Comparison of ENCODE assay signal across 25 cellular contexts in genomic region chr16:4452674-4453073, GRCh38. TPM values are rescaled to one million over a fixed set of nuclear protein-coding genes. Genes with fewer than 3 reads are reported as not detected.
DNase-seq lines count a peak whose midpoint lies in the region; ATAC-seq and TF ChIP-seq lines count a peak whose summit lies in the region.
"Had no signal": no experiment of that assay in that cellular context is flagged by ENCODE, and none has a peak within 500 bp of the region (broad histone marks: within the 10 kb centered on the region; RNA-seq: fewer than 3 reads in every experiment).

No MANE protein-coding gene starts in this region.

- no peaks in the 10 kb centered on the region for H3K9me3 ChIP-seq in psoas muscle
- H3K9me3 ChIP-seq: MG63 had no signal

- peak overlapping the region; percentile 2 for H3K27ac Mint-ChIP-seq in activated naive CD8-positive, alpha-beta T cell treated with anti-CD3 and anti-CD28 coated beads, Interleukin-2, amount 10 ng/mL, durations not matched to agents 7 days and 5 days
- H3K27ac Mint-ChIP-seq in activated naive CD8-positive, alpha-beta T cell treated with anti-CD3 and anti-CD28 coated beads for 36 hours = no peak overlapping the region
- peak overlapping the region; percentile 55 for H3K27ac Mint-ChIP-seq in activated T-helper 17 cell treated with anti-CD3 and anti-CD28 coated beads, Interleukin-2, amount 50 U/mL, for 72 hours

- POLR2A ChIA-PET in activated naive CD8-positive, alpha-beta T cell treated with anti-CD3 and anti-CD28 coated beads, Interleukin-2, amount 10 ng/mL, durations not matched to agents 7 days and 5 days (lab: Charles Lee) = no interaction called here

- TF ChIP-seq CTCF in psoas muscle (IDR thresholded peaks at IDR 0.05) = no peak

- H3K27ac ChIP-seq in psoas muscle = no peak overlapping the region
- H3K27ac ChIP-seq: HL-60 had no signal

- intact Hi-C loops in psoas muscle (cut with DNase I) = no loop called here

- no peaks in the 10 kb centered on the region for H3K4me1 Mint-ChIP-seq in activated naive CD8-positive, alpha-beta T cell treated with anti-CD3 and anti-CD28 coated beads, Interleukin-2, amount 10 ng/mL, durations not matched to agents 7 days and 5 days
- no peaks in the 10 kb centered on the region for H3K4me1 Mint-ChIP-seq in activated naive CD8-positive, alpha-beta T cell treated with anti-CD3 and anti-CD28 coated beads for 36 hours
- peaks cover 5% of the 10 kb centered on the region for H3K4me1 Mint-ChIP-seq in activated T-helper 17 cell treated with anti-CD3 and anti-CD28 coated beads, Interleukin-2, amount 50 U/mL, for 72 hours
- H3K4me1 Mint-ChIP-seq: CD4-positive, CD25-positive, alpha-beta regulatory T cell had no signal

- H3K4me1 ChIP-seq in psoas muscle = no peaks in the 10 kb centered on the region

- no peak for ATAC-seq in activated naive CD8-positive, alpha-beta T cell treated with anti-CD3 and anti-CD28 coated beads, Interleukin-2, amount 10 ng/mL, durations not matched to agents 7 days and 5 days (ENCODE audit: low read depth)
- ATAC-seq in activated T-helper 17 cell treated with anti-CD3 and anti-CD28 coated beads, Interleukin-2, amount 50 U/mL, for 72 hours (replicated peaks) = no peak
- peak; percentile 22 to 67 (median 54) for ATAC-seq in psoas muscle
- ATAC-seq: HCT116, HepG2, K562, Panc1, SK-N-SH treated with all-trans-retinoic acid at 6 μM for 48 hours had no signal

- no peak overlapping the region for H3K4me3 ChIP-seq in psoas muscle
- H3K4me3 ChIP-seq: K562, MG63 had no signal

- no peaks in the 10 kb centered on the region for H3K27me3 ChIP-seq in psoas muscle (ENCODE audit: insufficient read depth in 3 of 3, low read length in 2 of 3)
- H3K27me3 ChIP-seq: MG63 had no signal

- H3K27me3 Mint-ChIP-seq in activated naive CD8-positive, alpha-beta T cell treated with anti-CD3 and anti-CD28 coated beads, Interleukin-2, amount 10 ng/mL, durations not matched to agents 7 days and 5 days = no peaks in the 10 kb centered on the region
- no peaks in the 10 kb centered on the region for H3K27me3 Mint-ChIP-seq in activated naive CD8-positive, alpha-beta T cell treated with anti-CD3 and anti-CD28 coated beads for 36 hours
- no peaks in the 10 kb centered on the region for H3K27me3 Mint-ChIP-seq in activated T-helper 17 cell treated with anti-CD3 and anti-CD28 coated beads, Interleukin-2, amount 50 U/mL, for 72 hours
- H3K27me3 Mint-ChIP-seq: CD4-positive, CD25-positive, alpha-beta regulatory T cell had no signal

- H3K9me3 Mint-ChIP-seq in activated naive CD8-positive, alpha-beta T cell treated with anti-CD3 and anti-CD28 coated beads, Interleukin-2, amount 10 ng/mL, durations not matched to agents 7 days and 5 days = no peaks in the 10 kb centered on the region
- no peaks in the 10 kb centered on the region for H3K9me3 Mint-ChIP-seq in activated naive CD8-positive, alpha-beta T cell treated with anti-CD3 and anti-CD28 coated beads for 36 hours
- H3K9me3 Mint-ChIP-seq in activated T-helper 17 cell treated with anti-CD3 and anti-CD28 coated beads, Interleukin-2, amount 50 U/mL, for 72 hours = no peaks in the 10 kb centered on the region
- H3K9me3 Mint-ChIP-seq: CD4-positive, CD25-positive, alpha-beta regulatory T cell had no signal

- DNase-seq in activated naive CD8-positive, alpha-beta T cell treated with anti-CD3 and anti-CD28 coated beads, Interleukin-2, amount 10 ng/mL, durations not matched to agents 7 days and 5 days = no peak
- no peak for DNase-seq in activated naive CD8-positive, alpha-beta T cell treated with anti-CD3 and anti-CD28 coated beads for 36 hours
- DNase-seq in psoas muscle (no peak), NCI-H1930 (lab: John Stamatoyannopoulos, UW) (no peak), T-helper 1 cell (no peak), glomerular visceral epithelial cell (ENCODE audit: extremely low spot score) (no peak)
- DNase-seq: CD4-positive, CD25-positive, alpha-beta regulatory T cell; COR-L47; DMS 273 treated with DMSO at 0.1 percent for 48 hours; GDM1; MG63; NCI-H1417 treated with DMSO at 0.1 percent for 48 hours; NCI-H187; NCI-H2107; NCI-H2227 treated with DMSO at 0.1 percent for 48 hours; NCI-H510A treated with DMSO at 0.1 percent for 48 hours; NCI-H748 treated with DMSO at 0.1 percent for 48 hours; NK-92 treated with Interleukin-12 subunit alpha and Interleukin-12 subunit beta, amount 100 ng/mL, for 24 hours had no signal

- H3K4me3 Mint-ChIP-seq in activated naive CD8-positive, alpha-beta T cell treated with anti-CD3 and anti-CD28 coated beads, Interleukin-2, amount 10 ng/mL, durations not matched to agents 7 days and 5 days = no peak overlapping the region
- no peak overlapping the region for H3K4me3 Mint-ChIP-seq in activated naive CD8-positive, alpha-beta T cell treated with anti-CD3 and anti-CD28 coated beads for 36 hours
- H3K4me3 Mint-ChIP-seq in activated T-helper 17 cell treated with anti-CD3 and anti-CD28 coated beads, Interleukin-2, amount 50 U/mL, for 72 hours = no peak overlapping the region
- H3K4me3 Mint-ChIP-seq: CD4-positive, CD25-positive, alpha-beta regulatory T cell had no signal

- WGBS in psoas muscle, 3 donors = 96 to 99% (median 97%) methylated on average over 5 of the region's 5 CpGs

- peaks cover 13 to 97% of the 10 kb centered on the region in 2 donors for H3K36me3 ChIP-seq in psoas muscle (ENCODE audit: insufficient read depth in 1 of 2, low read depth in 1 of 2)

- peaks cover 4% of the 10 kb centered on the region for H3K36me3 Mint-ChIP-seq in activated naive CD8-positive, alpha-beta T cell treated with anti-CD3 and anti-CD28 coated beads, Interleukin-2, amount 10 ng/mL, durations not matched to agents 7 days and 5 days
- H3K36me3 Mint-ChIP-seq in activated naive CD8-positive, alpha-beta T cell treated with anti-CD3 and anti-CD28 coated beads for 36 hours = peaks cover 17% of the 10 kb centered on the region
- peaks cover 96% of the 10 kb centered on the region for H3K36me3 Mint-ChIP-seq in activated T-helper 17 cell treated with anti-CD3 and anti-CD28 coated beads, Interleukin-2, amount 50 U/mL, for 72 hours (ENCODE audit: low read depth)

RNA-seq across cellular contexts. Expression of gene NMRAL1, which starts 21.8 kb away (rescaled TPM):
- 10 to 100 TPM; 64.5 to 64.6 TPM for total RNA-seq in activated naive CD8-positive, alpha-beta T cell treated with anti-CD3 and anti-CD28 coated beads, Interleukin-2, amount 10 ng/mL, durations not matched to agents 7 days and 5 days
- 10 to 100 TPM; 62.5 to 64.4 TPM for total RNA-seq in activated naive CD8-positive, alpha-beta T cell treated with anti-CD3 and anti-CD28 coated beads for 36 hours
- total RNA-seq in activated T-helper 17 cell treated with anti-CD3 and anti-CD28 coated beads, Interleukin-2, amount 50 U/mL, for 72 hours = 10 to 100 TPM; 56.5 to 63.2 TPM
- total RNA-seq in psoas muscle = 1 to 10 TPM; 2.5 to 5.5 (median 3.9) TPM
- 1 to 10 TPM; 4.0 to 5.1 (median 4.2) TPM for polyA plus RNA-seq in psoas muscle

RNA-seq across cellular contexts. Expression of gene HMOX2, which starts 23.5 kb away (rescaled TPM):
- 10 to 100 TPM; 84.5 to 86.9 TPM for total RNA-seq in activated naive CD8-positive, alpha-beta T cell treated with anti-CD3 and anti-CD28 coated beads, Interleukin-2, amount 10 ng/mL, durations not matched to agents 7 days and 5 days
- total RNA-seq in activated naive CD8-positive, alpha-beta T cell treated with anti-CD3 and anti-CD28 coated beads for 36 hours = 10 to 100 TPM; 84.4 to 88.4 TPM
- total RNA-seq in activated T-helper 17 cell treated with anti-CD3 and anti-CD28 coated beads, Interleukin-2, amount 50 U/mL, for 72 hours = 10 to 100 TPM; 60.0 to 92.1 TPM
- total RNA-seq in psoas muscle = 10 to 100 TPM; 20.8 to 26.6 (median 22.6) TPM
- 10 to 100 TPM; 22.2 to 49.0 (median 23.8) TPM for polyA plus RNA-seq in psoas muscle

RNA-seq across cellular contexts. Expression of gene DNAJA3, which starts 27.0 kb away (rescaled TPM):
- 10 to 100 TPM; 52.2 to 62.2 TPM for total RNA-seq in activated naive CD8-positive, alpha-beta T cell treated with anti-CD3 and anti-CD28 coated beads, Interleukin-2, amount 10 ng/mL, durations not matched to agents 7 days and 5 days
- total RNA-seq in activated naive CD8-positive, alpha-beta T cell treated with anti-CD3 and anti-CD28 coated beads for 36 hours = 100 to 1,000 TPM; 103 to 107 TPM
- total RNA-seq in activated T-helper 17 cell treated with anti-CD3 and anti-CD28 coated beads, Interleukin-2, amount 50 U/mL, for 72 hours = 10 to 100 TPM; 50.3 to 81.1 TPM
- 100 to 1,000 TPM in 1 of 4 donors, 10 to 100 TPM in 3; 77.4 to 110 (median 80.5) TPM for total RNA-seq in psoas muscle
- 100 to 1,000 TPM in 1 of 3 donors, 10 to 100 TPM in 2; 68.0 to 104 (median 95.9) TPM for polyA plus RNA-seq in psoas muscle

RNA-seq across cellular contexts. Expression of gene CORO7, which starts 36.3 kb away (rescaled TPM):
- 100 to 1,000 TPM; 168 to 186 TPM for total RNA-seq in activated naive CD8-positive, alpha-beta T cell treated with anti-CD3 and anti-CD28 coated beads, Interleukin-2, amount 10 ng/mL, durations not matched to agents 7 days and 5 days
- 10 to 100 TPM; 66.2 to 73.1 TPM for total RNA-seq in activated naive CD8-positive, alpha-beta T cell treated with anti-CD3 and anti-CD28 coated beads for 36 hours
- total RNA-seq in activated T-helper 17 cell treated with anti-CD3 and anti-CD28 coated beads, Interleukin-2, amount 50 U/mL, for 72 hours = 100 to 1,000 TPM in 1 of 2 donors, 10 to 100 TPM in 1; 82.6 to 114 TPM
- total RNA-seq in psoas muscle = 1 to 10 TPM; 5.2 to 7.9 (median 7.2) TPM
- 1 to 10 TPM; 3.4 to 5.8 (median 3.9) TPM for polyA plus RNA-seq in psoas muscle

Comparison
In these comparisons a context has a peak if more than half of its experiments do, and no peak if none do; other contexts are left out.
1. ATAC-seq: peak in psoas muscle (4 of 4); none in activated naive CD8-positive, alpha-beta T cell treated with anti-CD3 and anti-CD28 coated beads, Interleukin-2, amount 10 ng/mL, durations not matched to agents 7 days and 5 days (single experiment) and activated T-helper 17 cell treated with anti-CD3 and anti-CD28 coated beads, Interleukin-2, amount 50 U/mL, for 72 hours (single experiment).
2. RNA of gene NMRAL1, which starts 21.8 kb away (total RNA-seq): 64.5 to 64.6 TPM in activated naive CD8-positive, alpha-beta T cell treated with anti-CD3 and anti-CD28 coated beads, Interleukin-2, amount 10 ng/mL, durations not matched to agents 7 days and 5 days, 62.5 to 64.4 TPM in activated naive CD8-positive, alpha-beta T cell treated with anti-CD3 and anti-CD28 coated beads for 36 hours and 56.5 to 63.2 TPM in activated T-helper 17 cell treated with anti-CD3 and anti-CD28 coated beads, Interleukin-2, amount 50 U/mL, for 72 hours; 2.5 to 5.5 TPM in psoas muscle; every median in the first group is over 4 times any median in the second.